ENCODE assay signal across 8 cellular contexts in the genomic region with DNA sequence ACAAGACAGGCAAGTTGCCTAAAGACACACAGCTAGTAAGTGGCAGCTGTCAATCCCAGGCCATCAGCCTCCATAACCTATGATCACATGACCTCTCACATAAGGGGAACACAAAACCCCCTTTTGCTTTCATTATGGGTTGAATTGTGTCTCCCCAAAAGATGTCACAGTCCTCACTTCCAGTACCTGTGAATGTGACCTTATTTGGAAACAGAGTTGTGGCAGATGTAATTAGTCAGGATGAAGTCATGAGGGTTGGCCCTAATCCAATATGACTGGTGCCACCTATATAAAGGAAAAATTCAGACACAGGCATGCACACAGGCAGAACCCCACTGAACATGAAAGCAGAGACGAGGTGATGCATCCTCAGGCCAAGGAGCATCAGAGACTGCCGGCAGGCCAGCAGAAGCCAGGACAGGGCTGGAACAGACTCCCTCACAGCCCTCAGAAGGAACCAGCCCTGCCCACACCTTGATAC. TPM values are rescaled to one million over a fixed set of nuclear protein-coding genes. Genes with fewer than 3 reads are reported as not detected.
DNase-seq lines count a peak whose midpoint lies in the region; ATAC-seq lines count a peak whose summit lies in the region.

No MANE protein-coding gene starts in this region.

- no peak overlapping the region for H2BK15ac ChIP-seq in mesendoderm (replicated peaks; ENCODE audit: low read depth)

- WGBS in mesendoderm (ENCODE audit: extremely low coverage, insufficient coverage, low lambda C conversion rate) = no CpG with 5 or more reads among the region's 2 CpGs

- H3K4me2 ChIP-seq in BLaER1 = peak overlapping the region; percentile 43
- H3K4me2 ChIP-seq in mesendoderm (ENCODE audit: low read length) = no peak overlapping the region

- no peak overlapping the region for H2BK120ac ChIP-seq in mesendoderm (ENCODE audit: low read depth, low read length)

- no peak overlapping the region for H3K56ac ChIP-seq in mesendoderm (ENCODE audit: low read length)

- no peak overlapping the region for H3K4ac ChIP-seq in mesendoderm (ENCODE audit: low read depth, low read length)

- H2AK5ac ChIP-seq in mesendoderm (ENCODE audit: low read length) = no peak overlapping the region

- H3K79me2 ChIP-seq in mesendoderm (ENCODE audit: control insufficient read depth, insufficient read depth, low read length) = no peaks in the 10 kb centered on the region

- peaks cover 24% of the 10 kb centered on the region for H3K36me3 ChIP-seq in BLaER1
- no peaks in the 10 kb centered on the region for H3K36me3 ChIP-seq in mesendoderm (ENCODE audit: control insufficient read depth, insufficient read depth, low read length)

- H3K18ac ChIP-seq in mesendoderm (ENCODE audit: low read length) = no peak overlapping the region

- ATAC-seq in HG03378 (IDR thresholded peaks at IDR 0.05; ENCODE audit: unreplicated experiment) = peak; percentile 46

- no peak overlapping the region for H3K4me3 ChIP-seq in BLaER1
- no peak overlapping the region for H3K4me3 ChIP-seq in mesendoderm (ENCODE audit: low read length)

- peaks cover 32% of the 10 kb centered on the region for H3K4me1 ChIP-seq in BLaER1
- H3K4me1 ChIP-seq in mesendoderm (ENCODE audit: control insufficient read depth, low read depth, low read length) = no peaks in the 10 kb centered on the region

- H3K79me1 ChIP-seq in mesendoderm (ENCODE audit: low read length) = no peaks in the 10 kb centered on the region

- no peak overlapping the region for H3K9ac ChIP-seq in BLaER1
- H3K9ac ChIP-seq in mesendoderm (ENCODE audit: low read length) = no peak overlapping the region

- H3K9me3 ChIP-seq in BLaER1 = peaks cover 8% of the 10 kb centered on the region; the same call in 1 of the 2 replicates

- H2BK5ac ChIP-seq in mesendoderm (ENCODE audit: low read length) = no peak overlapping the region

- H3K23ac ChIP-seq in mesendoderm (ENCODE audit: low read length) = no peak overlapping the region

- no peak overlapping the region for H4K5ac ChIP-seq in mesendoderm (ENCODE audit: low read length)

- no peak overlapping the region for H4K8ac ChIP-seq in mesendoderm (ENCODE audit: low read depth, low read length)

- DNase-seq in SW 1271 (lab: John Stamatoyannopoulos, UW) (peak; percentile 16 to 25), dermis blood vessel endothelial cell (peak; percentile 75), epidermal melanocyte (ENCODE audit: insufficient read length, low spot score) (no peak), mesendoderm (no peak), AG20443 (ENCODE audit: low spot score) (no peak)
- peak; percentile 66 for DNase-seq in stimulated activated CD4-positive, alpha-beta T cell treated with anti-CD3 and anti-CD28 coated beads, Interleukin-4, amount 100 ng/mL, for 24 hours

- H3K27me3 ChIP-seq in BLaER1 (no peaks in the 10 kb centered on the region), mesendoderm (ENCODE audit: insufficient read depth, low read length, poor library complexity) (no peaks in the 10 kb centered on the region)

- H3K27ac ChIP-seq in BLaER1 = no peak overlapping the region
- H3K27ac ChIP-seq in mesendoderm (ENCODE audit: low read depth, low read length) = no peak overlapping the region

- H4K20me1 ChIP-seq in BLaER1 = peaks cover 48% of the 10 kb centered on the region; the same call in 1 of the 2 replicates

RNA-seq across cellular contexts. Expression of gene GFOD1, which starts 33.6 kb away (rescaled TPM):
- 40.1 and 41.7 TPM in 2 replicates for total RNA-seq in dermis blood vessel endothelial cell
- polyA plus RNA-seq in mesendoderm (2013, experiment 1 of 2) = 3.1 TPM
- 3.1 TPM for polyA plus RNA-seq in mesendoderm (2013, experiment 2 of 2)

Comparison
In these comparisons a context has a peak if more than half of its experiments do, and no peak if none do; other contexts are left out.
1. DNase-seq: peak in SW 1271 (2 of 2), dermis blood vessel endothelial cell (single experiment) and stimulated activated CD4-positive, alpha-beta T cell treated with anti-CD3 and anti-CD28 coated beads, Interleukin-4, amount 100 ng/mL, for 24 hours (single experiment); none in epidermal melanocyte (single experiment), mesendoderm (single experiment) and AG20443 (single experiment).